In genomic region chr15:81339851-81340250, GRCh38 we compare ENCODE assay signal across 21 cellular contexts. TPM values are rescaled to one million over a fixed set of nuclear protein-coding genes. Genes with fewer than 3 reads are reported as not detected.
"Had no signal": no experiment of that assay in that cellular context is flagged by ENCODE, and none has a peak within 500 bp of the region (broad histone marks: within the 10 kb centered on the region; RNA-seq: fewer than 3 reads in every experiment).

No MANE protein-coding gene starts in this region.

- H3K36me3 ChIP-seq: SJSA1 had no signal

- H3K4me1 ChIP-seq: SJSA1 had no signal

- DNase-seq: Kasumi-1, KG1, MM.1S, NCI-H1092 treated with DMSO at 0.1 percent for 48 hours, NCI-H1436, NCI-H187, NCI-H2029, NCI-H2081 treated with DMSO at 0.1 percent for 48 hours, NCI-H2171, NCI-H226, NCI-H510A, NCI-H524 treated with DMSO at 0.1 percent for 48 hours, NCI-H69, NCI-H774, Right ventricle myocardium superior, RPMI8226, SIG-M5 had no signal

- H3K27me3 ChIP-seq: SJSA1 had no signal

- H3K4me3 ChIP-seq: SJSA1, SK-N-MC had no signal

- H3K27ac ChIP-seq: SJSA1, SK-N-MC had no signal

- H3K9me3 ChIP-seq: SJSA1 had no signal

RNA-seq across cellular contexts. Expression of gene TMC3, which starts 34.2 kb away (rescaled TPM):
- total RNA-seq: HT-29, M059J, Right ventricle myocardium superior had no signal
